Comparison of ENCODE assay signal across 1 cellular context in genomic region chr6:30127238-30128093, GRCh38.
TF ChIP-seq lines count a peak whose summit lies in the region.

No MANE protein-coding gene starts in this region.

TF ChIP-seq in H1, 55 proteins besides CTCF, POLR2A, EP300 and RAD21:
- TF ChIP-seq JUND (IDR thresholded peaks at IDR 0.05; ENCODE audit: low read length) (no peak), TEAD4 (IDR thresholded peaks at IDR 0.05; ENCODE audit: low read depth, low read length) (no peak), NANOG (IDR thresholded peaks at IDR 0.05; ENCODE audit: insufficient read depth, low read depth, low read length, poor library complexity, severe bottlenecking) (no peak), KDM4A (IDR thresholded peaks at IDR 0.05; ENCODE audit: low read depth, low read length, severe bottlenecking) (peak; percentile 68), MAFK (IDR thresholded peaks at IDR 0.05; ENCODE audit: low read depth, low read length) (no peak), TCF12 (IDR thresholded peaks at IDR 0.05; ENCODE audit: low read depth, low read length) (no peak), EZH2 (IDR thresholded peaks at IDR 0.05; ENCODE audit: low read depth, low read length, severe bottlenecking) (peak; percentile 57), RBBP5 (IDR thresholded peaks at IDR 0.05; ENCODE audit: borderline replicate concordance, low read depth, low read length) (0 out of 2 replicates have a peak, but pooled peaks have one; percentile 64), SUZ12 (IDR thresholded peaks at IDR 0.05; ENCODE audit: low read length) (peak; percentile 54), SIN3A (conservative IDR thresholded peaks at IDR 0.05 in 1 of 2, IDR thresholded peaks at IDR 0.05 in 1 of 2; ENCODE audit: low read depth in 1 of 2, low read length in 2 of 2) (no peak), TBP (IDR thresholded peaks at IDR 0.05; ENCODE audit: low read depth, low read length) (0 out of 2 replicates have a peak, but pooled peaks have one; percentile 11), NRF1 (IDR thresholded peaks at IDR 0.05; ENCODE audit: low read depth, low read length) (no peak), CTBP2 (IDR thresholded peaks at IDR 0.05; ENCODE audit: borderline replicate concordance, insufficient read depth, insufficient read length, low read length) (peak; percentile 67), CHD1 (IDR thresholded peaks at IDR 0.05; ENCODE audit: low read depth, low read length) (no peak), TAF7 (optimal IDR thresholded peaks at IDR 0.05; ENCODE audit: borderline replicate concordance, low read depth, low read length) (no peak), ASH2L (IDR thresholded peaks at IDR 0.05; ENCODE audit: low read length) (no peak), CEBPB (IDR thresholded peaks at IDR 0.05; ENCODE audit: low read depth, low read length) (no peak)
- TF ChIP-seq, protein P1, sequence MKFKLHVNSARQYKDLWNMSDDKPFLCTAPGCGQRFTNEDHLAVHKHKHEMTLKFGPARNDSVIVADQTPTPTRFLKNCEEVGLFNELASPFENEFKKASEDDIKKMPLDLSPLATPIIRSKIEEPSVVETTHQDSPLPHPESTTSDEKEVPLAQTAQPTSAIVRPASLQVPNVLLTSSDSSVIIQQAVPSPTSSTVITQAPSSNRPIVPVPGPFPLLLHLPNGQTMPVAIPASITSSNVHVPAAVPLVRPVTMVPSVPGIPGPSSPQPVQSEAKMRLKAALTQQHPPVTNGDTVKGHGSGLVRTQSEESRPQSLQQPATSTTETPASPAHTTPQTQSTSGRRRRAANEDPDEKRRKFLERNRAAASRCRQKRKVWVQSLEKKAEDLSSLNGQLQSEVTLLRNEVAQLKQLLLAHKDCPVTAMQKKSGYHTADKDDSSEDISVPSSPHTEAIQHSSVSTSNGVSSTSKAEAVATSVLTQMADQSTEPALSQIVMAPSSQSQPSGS (IDR thresholded peaks at IDR 0.05; ENCODE audit: low read length) = no peak
